In genomic region chr5:95791751-95792150, GRCh38 we compare ENCODE assay signal across 23 cellular contexts. TPM values are rescaled to one million over a fixed set of nuclear protein-coding genes. Genes with fewer than 3 reads are reported as not detected.
DNase-seq lines count a peak whose midpoint lies in the region; ATAC-seq, FAIRE-seq and TF ChIP-seq lines count a peak whose summit lies in the region.
"Had no signal": no experiment of that assay in that cellular context is flagged by ENCODE, and none has a peak within 500 bp of the region (broad histone marks: within the 10 kb centered on the region; RNA-seq: fewer than 3 reads in every experiment).

No MANE protein-coding gene starts in this region.

- H3K4me3 Mint-ChIP-seq in HFFc6 (no peak overlapping the region), osteocyte (ENCODE audit: unreplicated experiment) (no peak overlapping the region)
- no peak overlapping the region for H3K4me3 Mint-ChIP-seq in activated T-helper 17 cell treated with anti-CD3 and anti-CD28 coated beads, Interleukin-2, amount 50 U/mL, for 72 hours
- no peak overlapping the region for H3K4me3 Mint-ChIP-seq in effector memory CD8-positive, alpha-beta T cell
- H3K4me3 Mint-ChIP-seq: CD8-positive, alpha-beta T cell had no signal

- peaks cover 44% of the 10 kb centered on the region for H3K36me3 Mint-ChIP-seq in HFFc6 (ENCODE audit: low read depth)
- H3K36me3 Mint-ChIP-seq in activated T-helper 17 cell treated with anti-CD3 and anti-CD28 coated beads, Interleukin-2, amount 50 U/mL, for 72 hours (ENCODE audit: low read depth) = no peaks in the 10 kb centered on the region
- H3K36me3 Mint-ChIP-seq in osteocyte (ENCODE audit: unreplicated experiment) = peaks cover 68% of the 10 kb centered on the region
- H3K36me3 Mint-ChIP-seq in effector memory CD8-positive, alpha-beta T cell (ENCODE audit: insufficient read depth) = no peaks in the 10 kb centered on the region
- H3K36me3 Mint-ChIP-seq: CD8-positive, alpha-beta T cell had no signal

- H3K27ac Mint-ChIP-seq in HFFc6 (peak overlapping the region; percentile 55), osteocyte (ENCODE audit: unreplicated experiment) (peak overlapping the region; percentile 34)
- H3K27ac Mint-ChIP-seq in activated T-helper 17 cell treated with anti-CD3 and anti-CD28 coated beads, Interleukin-2, amount 50 U/mL, for 72 hours = peak overlapping the region; percentile 43
- H3K27ac Mint-ChIP-seq in effector memory CD8-positive, alpha-beta T cell = no peak overlapping the region
- H3K27ac Mint-ChIP-seq: CD8-positive, alpha-beta T cell had no signal

- H3K9me3 Mint-ChIP-seq in HFFc6 (no peaks in the 10 kb centered on the region), osteocyte (ENCODE audit: unreplicated experiment) (no peaks in the 10 kb centered on the region)
- no peaks in the 10 kb centered on the region for H3K9me3 Mint-ChIP-seq in activated T-helper 17 cell treated with anti-CD3 and anti-CD28 coated beads, Interleukin-2, amount 50 U/mL, for 72 hours
- no peaks in the 10 kb centered on the region for H3K9me3 Mint-ChIP-seq in effector memory CD8-positive, alpha-beta T cell
- H3K9me3 Mint-ChIP-seq: CD8-positive, alpha-beta T cell had no signal

- TF ChIP-seq CTCF in HFFc6 (IDR thresholded peaks at IDR 0.05) (no peak), osteocyte (IDR thresholded peaks at IDR 0.05) (no peak)

- DNase-seq in HFFc6 = no peak
- DNase-seq in islet precursor cell = peak; percentile 96
- no peak for DNase-seq in osteocyte (ENCODE audit: extremely low spot score, unreplicated experiment)
- no peak for DNase-seq in H54 (ENCODE audit: insufficient read length, low spot score)
- DNase-seq in effector memory CD8-positive, alpha-beta T cell = no peak
- no peak for DNase-seq in DMS53 treated with DMSO at 0.1 percent for 48 hours (lab: John Stamatoyannopoulos, UW; ENCODE audit: unreplicated experiment)
- no peak for DNase-seq in NCI-H446 treated with DMSO at 0.1 percent for 48 hours (lab: John Stamatoyannopoulos, UW)
- DNase-seq: AML-193; C1 segment of cervical spinal cord; Calu3; CD8-positive, alpha-beta T cell; DMS153; GDM1; GOT3; Karpas-422; NCI-H1694; NCI-H2081; NCI-H2171; NCI-H345; NCI-H524 treated with DMSO at 0.1 percent for 48 hours; NCI-H82; Peyer's patch had no signal

- H3K4me1 Mint-ChIP-seq in HFFc6 (ENCODE audit: low read depth) = peaks cover 36% of the 10 kb centered on the region
- H3K4me1 Mint-ChIP-seq in activated T-helper 17 cell treated with anti-CD3 and anti-CD28 coated beads, Interleukin-2, amount 50 U/mL, for 72 hours = no peaks in the 10 kb centered on the region
- H3K4me1 Mint-ChIP-seq in osteocyte (ENCODE audit: unreplicated experiment) = peaks cover 1% of the 10 kb centered on the region
- H3K4me1 Mint-ChIP-seq in effector memory CD8-positive, alpha-beta T cell (ENCODE audit: low read depth in 2 of 2) = no peaks in the 10 kb centered on the region

- H3K27me3 Mint-ChIP-seq in HFFc6 (ENCODE audit: insufficient read depth) (no peaks in the 10 kb centered on the region; the same call in 1 of the 2 replicates), osteocyte (ENCODE audit: unreplicated experiment) (no peaks in the 10 kb centered on the region)
- H3K27me3 Mint-ChIP-seq in activated T-helper 17 cell treated with anti-CD3 and anti-CD28 coated beads, Interleukin-2, amount 50 U/mL, for 72 hours = no peaks in the 10 kb centered on the region
- H3K27me3 Mint-ChIP-seq in effector memory CD8-positive, alpha-beta T cell = no peaks in the 10 kb centered on the region

- FAIRE-seq in H54 (lab: Jason Lieb, UNC) = no peak

- TF ChIP-seq POLR2A in H54 (IDR thresholded peaks at IDR 0.05; ENCODE audit: low read depth, low read length) = no peak

- no peak for ATAC-seq in activated T-helper 17 cell treated with anti-CD3 and anti-CD28 coated beads, Interleukin-2, amount 50 U/mL, for 72 hours (replicated peaks)
- no peak for ATAC-seq in effector memory CD8-positive, alpha-beta T cell (replicated peaks)
- ATAC-seq: CD8-positive, alpha-beta T cell had no signal

RNA-seq across cellular contexts. Expression of gene GLRX, which starts 30.8 kb away (rescaled TPM):
- 100 to 1,000 TPM; 139 to 183 (median 150) TPM for total RNA-seq in HFFc6 (2021; fragmentation: NEBNext Ultra II Directional; extraction: Animal tissue kit (Norgen Biotek cat#: 25700))
- total RNA-seq in activated T-helper 17 cell treated with anti-CD3 and anti-CD28 coated beads, Interleukin-2, amount 50 U/mL, for 72 hours = 10 to 100 TPM; 45.1 to 62.3 TPM
- total RNA-seq in osteocyte = 26.3 and 32.8 TPM in 2 replicates

Comparison
In these comparisons a context has a peak if more than half of its experiments do, and no peak if none do; other contexts are left out.
1. H3K27ac Mint-ChIP-seq: peak in HFFc6 (single experiment), activated T-helper 17 cell treated with anti-CD3 and anti-CD28 coated beads, Interleukin-2, amount 50 U/mL, for 72 hours (single experiment) and osteocyte (single experiment); none in effector memory CD8-positive, alpha-beta T cell (0 of 2).